Comparison of ENCODE assay signal across 29 cellular contexts in the genomic region with DNA sequence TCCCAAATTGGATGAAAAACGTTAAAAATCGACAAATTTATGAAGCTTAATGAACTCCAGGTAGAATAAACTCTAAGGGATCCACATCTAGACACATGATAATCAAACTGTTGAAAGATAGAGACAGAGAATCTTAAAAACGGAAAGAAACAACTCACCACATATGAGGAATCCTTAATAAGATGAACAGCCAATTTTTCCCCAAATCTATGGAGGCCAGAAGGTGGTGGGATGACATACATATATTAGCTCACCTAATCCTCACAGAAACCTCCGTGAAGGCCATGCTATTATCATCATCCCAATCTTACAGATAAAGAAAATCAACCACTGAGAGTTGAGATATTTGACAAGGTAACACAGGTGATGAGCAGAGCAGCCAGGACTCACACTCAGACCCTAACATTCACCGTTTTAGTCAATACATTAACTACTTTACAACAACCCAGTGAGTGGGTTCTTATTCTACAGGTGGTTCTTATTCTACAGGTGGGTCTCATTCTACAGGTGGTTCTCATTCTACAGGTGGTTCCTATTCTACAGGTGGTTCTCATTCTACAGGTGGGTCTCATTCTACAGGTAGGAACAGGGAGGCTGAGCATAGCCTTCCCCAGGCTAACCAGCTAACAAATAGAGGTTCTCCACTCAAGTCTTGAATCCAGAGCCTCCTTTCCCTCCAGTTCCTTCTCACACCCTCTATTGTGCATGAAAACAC. TPM values are rescaled to one million over a fixed set of nuclear protein-coding genes. Genes with fewer than 3 reads are reported as not detected.
"Had no signal": no experiment of that assay in that cellular context is flagged by ENCODE, and none has a peak within 500 bp of the region (broad histone marks: within the 10 kb centered on the region; RNA-seq: fewer than 3 reads in every experiment).

No MANE protein-coding gene starts in this region.

- H3K27ac ChIP-seq: hepatocyte, left lung, prostate gland, right atrium auricular region, skin epidermis, tibial artery, VCaP had no signal

- H3K4me2 ChIP-seq: hepatocyte had no signal

- H3K4me1 ChIP-seq: left lung, prostate gland, right atrium auricular region, tibial artery had no signal

- H3K4me3 ChIP-seq: hepatocyte, left lung, lung, prostate gland, right atrium auricular region, skin epidermis, tibial artery had no signal

- DNase-seq: activated CD4-positive, alpha-beta T cell treated with anti-CD3 and anti-CD28 coated beads, Interleukin-2, amount 10 ng/mL, durations not matched to agents 7 days and 5 days; activated CD4-positive, CD25-positive, alpha-beta regulatory T cell treated with anti-CD3 and anti-CD28 coated beads, Interleukin-2, amount 50 U/mL, for 72 hours; activated CD8-positive, alpha-beta T cell treated with anti-CD3 and anti-CD28 coated beads for 36 hours; activated gamma-delta T cell; activated naive CD4-positive, alpha-beta T cell treated with anti-CD3 and anti-CD28 coated beads, Interleukin-2, amount 50 U/mL, for 16 hours; activated naive CD8-positive, alpha-beta T cell treated with anti-CD3 and anti-CD28 coated beads, Interleukin-2, amount 50 U/mL, for 24 hours; anterior cingulate cortex; caudate nucleus; effector CD8-positive, alpha-beta T cell; foreskin melanocyte; glutamatergic neuron; kidney glomerular epithelial cell; left lung; naive thymus-derived CD8-positive, alpha-beta T cell; stimulated activated CD4-positive, alpha-beta T cell treated with anti-CD3 and anti-CD28 coated beads, Interleukin-2, amount 100 ng/mL, for 24 hours; stimulated activated naive CD8-positive, alpha-beta T cell treated with anti-CD3 and anti-CD28 coated beads, Interleukin-15, amount 100 ng/mL, for 72 hours; tibial artery had no signal

- H3K36me3 ChIP-seq: left lung, prostate gland, right atrium auricular region, tibial artery had no signal

- H3K27me3 ChIP-seq: hepatocyte, left lung, right atrium auricular region, tibial artery had no signal

- H2AFZ ChIP-seq: hepatocyte had no signal

- ATAC-seq: activated CD8-positive, alpha-beta T cell treated with anti-CD3 and anti-CD28 coated beads for 36 hours; activated naive CD8-positive, alpha-beta T cell treated with anti-CD3 and anti-CD28 coated beads, Interleukin-2, amount 50 U/mL, for 24 hours; esophagus mucosa; left lung; naive thymus-derived CD8-positive, alpha-beta T cell; stimulated activated effector memory CD8-positive, alpha-beta T cell treated with anti-CD3 and anti-CD28 coated beads, Interleukin-12 subunit alpha, Interleukin-12 subunit beta, amount 100 ng/mL, for 72 hours; stimulated activated naive CD8-positive, alpha-beta T cell treated with anti-CD3 and anti-CD28 coated beads, Interleukin-15, amount 100 ng/mL, for 72 hours had no signal

- H3K79me2 ChIP-seq: hepatocyte had no signal

- H3K9me3 ChIP-seq: prostate gland had no signal

- FAIRE-seq: endothelial cell of umbilical vein had no signal

RNA-seq across cellular contexts. Expression of a gene that starts 4.8 kb away (rescaled TPM):
- total RNA-seq: activated CD4-positive, alpha-beta T cell treated with anti-CD3 and anti-CD28 coated beads, Interleukin-2, amount 10 ng/mL, durations not matched to agents 7 days and 5 days; activated CD8-positive, alpha-beta T cell treated with anti-CD3 and anti-CD28 coated beads for 36 hours; activated T-helper 1 cell treated with anti-CD3 and anti-CD28 coated beads, Interleukin-12 subunit alpha, Interleukin-12 subunit beta, Interleukin-2, Interleukin-4 antibody, amounts not matched to agents 30 ng/mL and 10 ng/mL and 1 ng/mL, durations not matched to agents 14 hours and 24 hours and 36 hours; endothelial cell of umbilical vein; esophagus mucosa; hepatocyte; left lung; lung; naive thymus-derived CD8-positive, alpha-beta T cell; osteocyte; right atrium auricular region; ureter had no signal
- polyA plus RNA-seq: endothelial cell of umbilical vein; hepatocyte; naive thymus-derived CD8-positive, alpha-beta T cell had no signal
